Comparison of ENCODE assay signal across 9 cellular contexts in genomic region chr9:87464110-87464991, GRCh38. TPM values are rescaled to one million over a fixed set of nuclear protein-coding genes. Genes with fewer than 3 reads are reported as not detected.
DNase-seq lines count a peak whose midpoint lies in the region; ATAC-seq, FAIRE-seq and TF ChIP-seq lines count a peak whose summit lies in the region.
"Had no signal": no experiment of that assay in that cellular context is flagged by ENCODE, and none has a peak within 500 bp of the region (broad histone marks: within the 10 kb centered on the region; RNA-seq: fewer than 3 reads in every experiment).

No MANE protein-coding gene starts in this region.

- H3K27ac ChIP-seq in HepG2 (ENCODE audit: extremely low read length, insufficient read depth, low read length), result no peak overlapping the region
- H3K27ac ChIP-seq: BLaER1 treated with 17β-estradiol and CSF1 and Interleukin-3, amounts not matched to agents 10 nM and 100 nM had no signal

- H3K36me3 Mint-ChIP-seq in activated CD4-positive, alpha-beta memory T cell treated with anti-CD3 and anti-CD28 coated beads for 36 hours, result no peaks in the 10 kb centered on the region
- no peaks in the 10 kb centered on the region for H3K36me3 Mint-ChIP-seq in activated CD4-positive, alpha-beta memory T cell treated with anti-CD3 and anti-CD28 coated beads, Interleukin-2, amount 10 ng/mL, durations not matched to agents 7 days and 5 days (ENCODE audit: low read depth)
- no peaks in the 10 kb centered on the region for H3K36me3 Mint-ChIP-seq in glutamatergic neuron (ENCODE audit: unreplicated experiment)

- peaks cover 16% of the 10 kb centered on the region for H3K4me1 Mint-ChIP-seq in activated CD4-positive, alpha-beta memory T cell treated with anti-CD3 and anti-CD28 coated beads for 36 hours (ENCODE audit: low read depth)
- peaks cover 12% of the 10 kb centered on the region for H3K4me1 Mint-ChIP-seq in activated CD4-positive, alpha-beta memory T cell treated with anti-CD3 and anti-CD28 coated beads, Interleukin-2, amount 10 ng/mL, durations not matched to agents 7 days and 5 days
- H3K4me1 Mint-ChIP-seq in glutamatergic neuron (ENCODE audit: low read depth, unreplicated experiment), result peaks cover 2% of the 10 kb centered on the region

- H3K27me3 Mint-ChIP-seq in activated CD4-positive, alpha-beta memory T cell treated with anti-CD3 and anti-CD28 coated beads for 36 hours, result no peaks in the 10 kb centered on the region
- no peaks in the 10 kb centered on the region for H3K27me3 Mint-ChIP-seq in activated CD4-positive, alpha-beta memory T cell treated with anti-CD3 and anti-CD28 coated beads, Interleukin-2, amount 10 ng/mL, durations not matched to agents 7 days and 5 days
- peaks cover 2% of the 10 kb centered on the region for H3K27me3 Mint-ChIP-seq in glutamatergic neuron (ENCODE audit: unreplicated experiment)

- 26% methylated on average over 7 of the region's 7 CpGs for WGBS in HepG2 (ENCODE audit: low lambda C conversion rate)

- no peaks in the 10 kb centered on the region for H3K27me3 ChIP-seq in HepG2 (ENCODE audit: control insufficient read depth in 1 of 2, insufficient read depth in 2 of 2, low read length in 2 of 2)
- H3K27me3 ChIP-seq: BLaER1 treated with 17β-estradiol and CSF1 and Interleukin-3, amounts not matched to agents 10 nM and 100 nM had no signal

- no peaks in the 10 kb centered on the region for H3K36me3 ChIP-seq in HepG2 (replicated peaks in 1 of 2; ENCODE audit: control insufficient read depth in 1 of 2, insufficient read depth in 2 of 2, low read length in 2 of 2)
- H3K36me3 ChIP-seq: BLaER1 treated with 17β-estradiol and CSF1 and Interleukin-3, amounts not matched to agents 10 nM and 100 nM had no signal

- H2AFZ ChIP-seq in HepG2 (ENCODE audit: low read length), result no peak overlapping the region

- POLR2A ChIA-PET in activated CD4-positive, alpha-beta memory T cell treated with anti-CD3 and anti-CD28 coated beads for 36 hours (lab: Charles Lee), result interaction anchor here (0.9 kb wide), 1 partner anchor 90 kb away, joined by 4 read pairs; no protein-coding TSS in a partner anchor
- POLR2A ChIA-PET in activated CD4-positive, alpha-beta memory T cell treated with anti-CD3 and anti-CD28 coated beads, Interleukin-2, amount 10 ng/mL, durations not matched to agents 7 days and 5 days (lab: Charles Lee), result no interaction called here
- POLR2A ChIA-PET in HepG2 (lab: Yijun Ruan, JAX), result no interaction called here

- no peak for TF ChIP-seq RAD21 in HepG2 (CRISPR knock-in tag; IDR thresholded peaks at IDR 0.05)

- peak overlapping the region; percentile 75 for H3K27ac Mint-ChIP-seq in activated CD4-positive, alpha-beta memory T cell treated with anti-CD3 and anti-CD28 coated beads for 36 hours
- H3K27ac Mint-ChIP-seq in activated CD4-positive, alpha-beta memory T cell treated with anti-CD3 and anti-CD28 coated beads, Interleukin-2, amount 10 ng/mL, durations not matched to agents 7 days and 5 days, result no peak overlapping the region
- no peak overlapping the region for H3K27ac Mint-ChIP-seq in glutamatergic neuron (ENCODE audit: unreplicated experiment)

- intact Hi-C loops in activated CD4-positive, alpha-beta memory T cell treated with anti-CD3 and anti-CD28 coated beads for 36 hours (cut with micrococcal nuclease), result loop anchor here (1.0 to 5.0 kb wide), 5 partner anchors 38 to 348 kb away; no protein-coding TSS in a partner anchor
- intact Hi-C loops in HepG2 (cut with micrococcal nuclease; ENCODE audit: unreplicated experiment), result no loop called here

- no peak overlapping the region for H3K4me3 Mint-ChIP-seq in activated CD4-positive, alpha-beta memory T cell treated with anti-CD3 and anti-CD28 coated beads for 36 hours
- no peak overlapping the region for H3K4me3 Mint-ChIP-seq in activated CD4-positive, alpha-beta memory T cell treated with anti-CD3 and anti-CD28 coated beads, Interleukin-2, amount 10 ng/mL, durations not matched to agents 7 days and 5 days
- no peak overlapping the region for H3K4me3 Mint-ChIP-seq in glutamatergic neuron (ENCODE audit: unreplicated experiment)

- BruUV-seq in HepG2 (replicated peaks; lab: Mats Ljungman, UMichigan), result no TSS peak

- H3K79me2 ChIP-seq in HepG2 (ENCODE audit: insufficient read depth, low read length), result no peaks in the 10 kb centered on the region

- no peak overlapping the region for H3K9ac ChIP-seq in HepG2 (ENCODE audit: insufficient read depth, low read depth, low read length)
- H3K9ac ChIP-seq: BLaER1 treated with 17β-estradiol and CSF1 and Interleukin-3, amounts not matched to agents 10 nM and 100 nM had no signal

- CTCF ChIA-PET in activated CD4-positive, alpha-beta memory T cell treated with anti-CD3 and anti-CD28 coated beads for 36 hours (lab: Charles Lee), result interaction anchor here (0.7 to 2.1 kb wide), 6 partner anchors 11 to 199 kb away, joined by 3 to 7 read pairs (median 4); no protein-coding TSS in a partner anchor
- CTCF ChIA-PET in activated CD4-positive, alpha-beta memory T cell treated with anti-CD3 and anti-CD28 coated beads, Interleukin-2, amount 10 ng/mL, durations not matched to agents 7 days and 5 days (lab: Charles Lee), result no interaction called here
- CTCF ChIA-PET in HepG2 (lab: Yijun Ruan, JAX; ENCODE audit: low intra/inter-chr PET ratio, low total read pairs), result no interaction called here

- H3K9me3 ChIP-seq in HepG2 (ENCODE audit: low read length), result no peaks in the 10 kb centered on the region
- H3K9me3 ChIP-seq: BLaER1 treated with 17β-estradiol and CSF1 and Interleukin-3, amounts not matched to agents 10 nM and 100 nM had no signal

- no peak for FAIRE-seq in HepG2 (lab: Jason Lieb, UNC)

- no peak for TF ChIP-seq EP300 in HepG2 (IDR thresholded peaks at IDR 0.05; ENCODE audit: low read depth in 2 of 2, low read length in 2 of 2)
- TF ChIP-seq EP300 in HepG2 (CRISPR knock-in tag; IDR thresholded peaks at IDR 0.05; ENCODE audit: borderline replicate concordance), result no peak

- peak; percentile 63 for ATAC-seq in HG03064 (IDR thresholded peaks at IDR 0.05; ENCODE audit: low read depth, unreplicated experiment)
- no peak for ATAC-seq in HepG2
- ATAC-seq in GM19328 (IDR thresholded peaks at IDR 0.05; ENCODE audit: unreplicated experiment), result no peak

- peak; percentile 64 for DNase-seq in activated CD4-positive, alpha-beta memory T cell treated with anti-CD3 and anti-CD28 coated beads for 36 hours
- no peak for DNase-seq in activated CD4-positive, alpha-beta memory T cell treated with anti-CD3 and anti-CD28 coated beads, Interleukin-2, amount 10 ng/mL, durations not matched to agents 7 days and 5 days
- DNase-seq in dermis blood vessel endothelial cell, result peak; percentile 56
- DNase-seq in superior temporal gyrus (ENCODE audit: extremely low spot score), result peak; percentile 59
- DNase-seq in HepG2 (ENCODE audit: low spot score), result no peak
- no peak for DNase-seq in glutamatergic neuron

- no peak overlapping the region for H3K4me2 ChIP-seq in HepG2 (ENCODE audit: low read depth, low read length)

- TF ChIP-seq CTCF in HepG2 (CRISPR knock-in tag; IDR thresholded peaks at IDR 0.05), result no peak
- TF ChIP-seq CTCF in glutamatergic neuron (IDR thresholded peaks at IDR 0.05; ENCODE audit: partially characterized antibody, unreplicated experiment), result no peak

- H3K4me1 ChIP-seq in HepG2 (ENCODE audit: insufficient read depth, low read length), result no peaks in the 10 kb centered on the region

- no peaks in the 10 kb centered on the region for H3K9me3 Mint-ChIP-seq in activated CD4-positive, alpha-beta memory T cell treated with anti-CD3 and anti-CD28 coated beads for 36 hours
- no peaks in the 10 kb centered on the region for H3K9me3 Mint-ChIP-seq in activated CD4-positive, alpha-beta memory T cell treated with anti-CD3 and anti-CD28 coated beads, Interleukin-2, amount 10 ng/mL, durations not matched to agents 7 days and 5 days
- H3K9me3 Mint-ChIP-seq in glutamatergic neuron (ENCODE audit: unreplicated experiment), result no peaks in the 10 kb centered on the region

- TF ChIP-seq POLR2A in HepG2 (IDR thresholded peaks at IDR 0.05; ENCODE audit: insufficient read depth in 1 of 2, low read depth in 2 of 2, low read length in 2 of 2), result no peak

- no peaks in the 10 kb centered on the region for H4K20me1 ChIP-seq in HepG2 (ENCODE audit: insufficient read depth, low read length)
- H4K20me1 ChIP-seq: BLaER1 treated with 17β-estradiol and CSF1 and Interleukin-3, amounts not matched to agents 10 nM and 100 nM had no signal

- in situ Hi-C loops in HepG2 (cut with HindIII; ENCODE audit: extremely low pct_ligation_motif_present, low pct_unique_long_range_greater_than_20kb), result no loop called here

- no peak overlapping the region for H3K4me3 ChIP-seq in HepG2 (replicated peaks in 1 of 3; ENCODE audit: insufficient read depth in 1 of 3, low read depth in 2 of 3, low read length in 3 of 3)
- H3K4me3 ChIP-seq: BLaER1 treated with 17β-estradiol and CSF1 and Interleukin-3, amounts not matched to agents 10 nM and 100 nM had no signal

RNA-seq across cellular contexts. Expression of gene DAPK1, which starts 33.3 kb away (rescaled TPM):
- total RNA-seq in activated CD4-positive, alpha-beta memory T cell treated with anti-CD3 and anti-CD28 coated beads for 36 hours, result 1 to 10 TPM; 1.9 to 3.3 TPM
- total RNA-seq in activated CD4-positive, alpha-beta memory T cell treated with anti-CD3 and anti-CD28 coated beads, Interleukin-2, amount 10 ng/mL, durations not matched to agents 7 days and 5 days, result under 1 TPM; 0.50 to 0.86 TPM
- 51.6 and 55.0 TPM in 2 replicates for total RNA-seq in dermis blood vessel endothelial cell
- 34.0 and 35.9 TPM in 2 replicates for total RNA-seq in HepG2 (2016; rRNA removed; fragmentation: Illumina TruSeq; extraction: Trizol)
- 9.8 and 10.3 TPM in 2 replicates for total RNA-seq in HepG2 (2016; cell fraction: cytosol; rRNA removed; fragmentation: Illumina TruSeq; extraction: Trizol; ENCODE audit: low read depth)
- 31.5 and 34.0 TPM in 2 replicates for total RNA-seq in HepG2 (2016; cell fraction: insoluble cytoplasmic fraction; rRNA removed; fragmentation: Illumina TruSeq; extraction: Trizol)
- 20.5 and 22.7 TPM in 2 replicates for total RNA-seq in HepG2 (2016; cell fraction: membrane; rRNA removed; fragmentation: Illumina TruSeq; extraction: Trizol)
- 55.4 and 57.3 TPM in 2 replicates for total RNA-seq in HepG2 (2016; cell fraction: nucleus; rRNA removed; fragmentation: Illumina TruSeq; extraction: Trizol)
- 29.7 and 35.7 TPM in 2 replicates for polyA plus RNA-seq in HepG2 (2011; rRNA removed)
- 13.7 and 17.4 TPM in 2 replicates for polyA plus RNA-seq in HepG2 (2011; cell fraction: cytosol; rRNA removed)
- polyA plus RNA-seq in HepG2 (2011; cell fraction: nucleus; rRNA removed), result 118 and 123 TPM in 2 replicates
- 22.5 and 22.9 TPM in 2 replicates for polyA plus RNA-seq in HepG2 (2012)
- polyA plus RNA-seq in HepG2 (2016; cell fraction: cytosol; fragmentation: Illumina TruSeq; extraction: Trizol; ENCODE audit: low read depth), result 2.1 and 3.1 TPM in 2 replicates
- 22.5 and 24.6 TPM in 2 replicates for polyA plus RNA-seq in HepG2 (2016; cell fraction: insoluble cytoplasmic fraction; fragmentation: Illumina TruSeq; extraction: Trizol; ENCODE audit: low read depth)
- 6.5 and 7.3 TPM in 2 replicates for polyA plus RNA-seq in HepG2 (2016; cell fraction: membrane; fragmentation: Illumina TruSeq; extraction: Trizol; ENCODE audit: low read depth)
- polyA plus RNA-seq in HepG2 (2016; cell fraction: nucleus; fragmentation: Illumina TruSeq; extraction: Trizol; ENCODE audit: insufficient read depth, low read depth), result 54.2 and 58.8 TPM in 2 replicates
- 25.2 and 80.2 TPM in 2 replicates for polyA minus RNA-seq in HepG2 (2011; rRNA and poly(A)+ RNA removed; ENCODE audit: low replicate concordance)
- 15.7 and 16.1 TPM in 2 replicates for polyA minus RNA-seq in HepG2 (2011; cell fraction: cytosol; rRNA and poly(A)+ RNA removed)
- 128 and 136 TPM in 2 replicates for polyA minus RNA-seq in HepG2 (2011; cell fraction: nucleus; rRNA and poly(A)+ RNA removed)
- total RNA-seq in glutamatergic neuron (ENCODE audit: unreplicated experiment), result 384 TPM

Comparison
In these comparisons a context has a peak if more than half of its experiments do, and no peak if none do; other contexts are left out.
1. DNase-seq: peak in activated CD4-positive, alpha-beta memory T cell treated with anti-CD3 and anti-CD28 coated beads for 36 hours (single experiment), dermis blood vessel endothelial cell (single experiment) and superior temporal gyrus (single experiment); none in activated CD4-positive, alpha-beta memory T cell treated with anti-CD3 and anti-CD28 coated beads, Interleukin-2, amount 10 ng/mL, durations not matched to agents 7 days and 5 days (single experiment), HepG2 (single experiment) and glutamatergic neuron (single experiment).